1 cellular context compared by ENCODE assay signal in the genomic region with DNA sequence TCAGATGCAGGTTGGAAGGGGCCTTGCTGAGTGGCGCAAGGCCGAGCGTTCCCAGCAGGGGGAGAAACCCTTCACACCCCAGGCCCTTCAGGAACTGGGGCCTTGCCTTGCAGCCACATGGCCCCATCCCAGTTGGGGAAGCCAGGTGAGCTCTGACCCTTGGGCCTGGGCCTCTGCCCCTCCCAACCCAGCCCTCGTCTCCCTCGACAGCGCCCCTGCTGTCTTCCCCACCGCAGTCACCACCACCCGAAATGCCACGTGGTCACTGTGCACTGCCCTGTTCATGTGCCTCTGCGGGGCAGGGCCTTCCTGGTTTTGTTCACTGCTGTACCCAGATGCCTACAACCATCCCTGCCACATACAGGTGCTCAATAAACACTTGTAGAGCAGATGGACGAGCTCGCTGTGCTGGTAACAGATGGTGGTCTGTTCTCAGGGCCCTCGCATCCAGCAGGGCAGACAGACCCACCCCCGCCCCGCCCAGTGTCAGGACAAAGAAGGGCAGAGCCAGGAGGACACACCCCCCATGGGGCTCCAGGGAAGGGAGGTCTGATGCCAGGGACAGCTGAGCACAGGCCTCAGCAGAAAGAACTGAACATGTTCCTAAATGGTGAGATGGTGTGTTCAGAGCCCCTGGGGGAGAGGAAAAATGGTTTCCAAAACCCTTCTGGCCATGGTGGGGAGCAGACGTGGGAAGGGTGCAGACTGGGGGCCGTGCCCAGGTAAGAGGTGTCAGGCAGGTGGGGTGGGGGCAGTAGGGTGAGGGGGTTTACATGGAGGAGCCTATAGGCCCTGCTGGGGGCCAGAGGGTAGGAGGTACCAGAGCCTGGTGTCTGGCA.
TF ChIP-seq lines count a peak whose summit lies in the region.

No MANE protein-coding gene starts in this region.

TF ChIP-seq in HepG2, 621 proteins besides CTCF, POLR2A, EP300 and RAD21 (continued from another document):
- TF ChIP-seq, protein P1, sequence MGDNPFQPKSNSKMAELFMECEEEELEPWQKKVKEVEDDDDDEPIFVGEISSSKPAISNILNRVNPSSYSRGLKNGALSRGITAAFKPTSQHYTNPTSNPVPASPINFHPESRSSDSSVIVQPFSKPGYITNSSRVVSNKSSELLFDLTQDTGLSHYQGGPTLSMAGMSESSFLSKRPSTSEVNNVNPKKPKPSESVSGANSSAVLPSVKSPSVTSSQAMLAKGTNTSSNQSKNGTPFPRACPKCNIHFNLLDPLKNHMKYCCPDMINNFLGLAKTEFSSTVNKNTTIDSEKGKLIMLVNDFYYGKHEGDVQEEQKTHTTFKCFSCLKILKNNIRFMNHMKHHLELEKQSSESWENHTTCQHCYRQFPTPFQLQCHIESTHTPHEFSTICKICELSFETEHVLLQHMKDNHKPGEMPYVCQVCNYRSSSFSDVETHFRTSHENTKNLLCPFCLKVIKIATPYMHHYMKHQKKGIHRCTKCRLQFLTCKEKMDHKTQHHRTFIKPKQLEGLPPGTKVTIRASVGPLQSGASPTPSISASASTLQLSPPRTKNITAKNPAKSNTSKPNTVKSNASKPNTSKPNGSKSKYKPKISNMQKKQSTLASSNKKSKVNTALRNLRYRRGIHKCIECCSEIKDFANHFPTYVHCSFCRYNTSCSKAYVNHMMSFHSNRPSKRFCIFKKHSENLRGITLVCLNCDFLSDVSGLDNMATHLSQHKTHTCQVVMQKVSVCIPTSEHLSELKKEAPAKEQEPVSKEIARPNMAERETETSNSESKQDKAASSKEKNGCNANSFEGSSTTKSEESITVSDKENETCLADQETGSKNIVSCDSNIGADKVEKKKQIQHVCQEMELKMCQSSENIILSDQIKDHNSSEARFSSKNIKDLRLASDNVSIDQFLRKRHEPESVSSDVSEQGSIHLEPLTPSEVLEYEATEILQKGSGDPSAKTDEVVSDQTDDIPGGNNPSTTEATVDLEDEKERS (CRISPR knock-in tag; IDR thresholded peaks at IDR 0.05) = 0 out of 2 replicates have a peak, but pooled peaks have one; percentile 82
- TF ChIP-seq SP140L (CRISPR knock-in tag; IDR thresholded peaks at IDR 0.05; ENCODE audit: borderline replicate concordance) = no peak
- TF ChIP-seq GZF1 (CRISPR knock-in tag; IDR thresholded peaks at IDR 0.05) = 0 out of 2 replicates have a peak, but pooled peaks have one; percentile 41
- 0 out of 2 replicates have a peak, but pooled peaks have one; percentile 42 for TF ChIP-seq HMG20B (CRISPR knock-in tag; conservative IDR thresholded peaks at IDR 0.05)
- peak; percentile 55; the same call in 1 of the 2 replicates for TF ChIP-seq KMT2A (CRISPR knock-in tag; IDR thresholded peaks at IDR 0.05)
- TF ChIP-seq, protein P2, sequence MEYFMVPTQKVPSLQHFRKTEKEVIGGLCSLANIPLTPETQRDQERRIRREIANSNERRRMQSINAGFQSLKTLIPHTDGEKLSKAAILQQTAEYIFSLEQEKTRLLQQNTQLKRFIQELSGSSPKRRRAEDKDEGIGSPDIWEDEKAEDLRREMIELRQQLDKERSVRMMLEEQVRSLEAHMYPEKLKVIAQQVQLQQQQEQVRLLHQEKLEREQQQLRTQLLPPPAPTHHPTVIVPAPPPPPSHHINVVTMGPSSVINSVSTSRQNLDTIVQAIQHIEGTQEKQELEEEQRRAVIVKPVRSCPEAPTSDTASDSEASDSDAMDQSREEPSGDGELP (IDR thresholded peaks at IDR 0.05; ENCODE audit: borderline replicate concordance, low read depth) = peak; percentile 76; the same call in 1 of the 2 replicates
- no peak for TF ChIP-seq ZNF883 (CRISPR knock-in tag; IDR thresholded peaks at IDR 0.05; ENCODE audit: not compliant biosample characterization)
- TF ChIP-seq KLF16 (CRISPR knock-in tag; IDR thresholded peaks at IDR 0.05) = peak; percentile 22 to 82; a peak in 2 of 4 replicates
- 0 out of 2 replicates have a peak, but pooled peaks have one; percentile 81 for TF ChIP-seq FLYWCH1 (CRISPR knock-in tag; IDR thresholded peaks at IDR 0.05)
- peak; percentile 65; the same call in 1 of the 2 replicates for TF ChIP-seq ELF1 (CRISPR knock-in tag; IDR thresholded peaks at IDR 0.05)
- TF ChIP-seq, protein P3, sequence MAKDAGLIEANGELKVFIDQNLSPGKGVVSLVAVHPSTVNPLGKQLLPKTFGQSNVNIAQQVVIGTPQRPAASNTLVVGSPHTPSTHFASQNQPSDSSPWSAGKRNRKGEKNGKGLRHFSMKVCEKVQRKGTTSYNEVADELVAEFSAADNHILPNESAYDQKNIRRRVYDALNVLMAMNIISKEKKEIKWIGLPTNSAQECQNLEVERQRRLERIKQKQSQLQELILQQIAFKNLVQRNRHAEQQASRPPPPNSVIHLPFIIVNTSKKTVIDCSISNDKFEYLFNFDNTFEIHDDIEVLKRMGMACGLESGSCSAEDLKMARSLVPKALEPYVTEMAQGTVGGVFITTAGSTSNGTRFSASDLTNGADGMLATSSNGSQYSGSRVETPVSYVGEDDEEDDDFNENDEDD (CRISPR knock-in tag; IDR thresholded peaks at IDR 0.05; ENCODE audit: borderline replicate concordance) = peak; percentile 91
- TF ChIP-seq SPEN (CRISPR knock-in tag; IDR thresholded peaks at IDR 0.05; ENCODE audit: low read depth) = peak; percentile 74; the same call in 1 of the 2 replicates
TF ChIP-seq in HepG2: peak in this region for 220.
